Comparison of ENCODE assay signal across 8 cellular contexts in the genomic region with DNA sequence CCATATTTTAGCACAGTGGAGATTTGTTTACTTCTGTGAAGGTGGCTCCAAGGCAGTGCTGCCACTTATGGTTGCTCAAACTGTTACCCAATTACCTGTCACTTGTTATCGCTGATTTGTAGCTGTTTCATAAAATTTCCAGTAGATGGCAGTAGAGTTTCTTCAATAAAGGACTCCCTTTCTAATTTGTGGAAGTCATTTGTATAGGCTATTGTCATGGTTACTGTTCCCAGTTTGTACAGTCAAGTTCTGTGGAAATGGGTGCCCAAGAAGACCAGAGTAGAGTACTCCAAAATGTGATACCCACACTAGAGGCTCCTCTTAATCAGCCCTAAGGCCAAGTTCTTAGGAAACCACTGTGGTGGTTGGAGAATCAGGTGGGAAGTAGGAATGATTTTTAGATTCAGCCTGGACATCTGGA.
DNase-seq lines count a peak whose midpoint lies in the region; ATAC-seq and TF ChIP-seq lines count a peak whose summit lies in the region.

No MANE protein-coding gene starts in this region.

- intact Hi-C loops in testis (cut with DNase I; ENCODE audit: low total_unique reads), result no loop called here

- ATAC-seq in GM21360 (IDR thresholded peaks at IDR 0.05; ENCODE audit: unreplicated experiment), result peak; percentile 83

- H3K27ac ChIP-seq in brain microvascular endothelial cell, result no peak overlapping the region
- no peak overlapping the region for H3K27ac ChIP-seq in testis

- DNase-seq in DMS114 treated with DMSO at 0.1 percent for 48 hours (lab: John Stamatoyannopoulos, UW; ENCODE audit: unreplicated experiment) (peak; percentile 77), HT1080 (ENCODE audit: low read depth) (peak; percentile 69), NCI-H82 treated with DMSO at 0.1 percent for 48 hours (lab: John Stamatoyannopoulos, UW; ENCODE audit: unreplicated experiment) (peak; percentile 80), brain microvascular endothelial cell (peak; percentile 47), iris pigment epithelial cell (ENCODE audit: low read depth) (peak; percentile 73), testis (no peak), MG63 (no peak)

- TF ChIP-seq POLR2A in testis (IDR thresholded peaks at IDR 0.05), result no peak

- WGBS in testis, 2 donors, result 11 to 26% methylated on average over 1 of the region's 1 CpG

- no peaks in the 10 kb centered on the region for H3K4me1 ChIP-seq in testis

- H3K9me3 ChIP-seq in testis (no peaks in the 10 kb centered on the region), MG63 (no peaks in the 10 kb centered on the region)

- H3K27me3 ChIP-seq in brain microvascular endothelial cell (replicated peaks), result no peaks in the 10 kb centered on the region
- H3K27me3 ChIP-seq in testis, result no peaks in the 10 kb centered on the region
- no peaks in the 10 kb centered on the region for H3K27me3 ChIP-seq in MG63

- TF ChIP-seq CTCF in brain microvascular endothelial cell (IDR thresholded peaks at IDR 0.05; ENCODE audit: low read depth, low read length, missing control alignments), result peak; percentile 58
- TF ChIP-seq CTCF in testis (IDR thresholded peaks at IDR 0.05), result peak; percentile 48 to 54 (median 51)

- H3K36me3 ChIP-seq in brain microvascular endothelial cell (replicated peaks) (no peaks in the 10 kb centered on the region), testis (ENCODE audit: low read depth, missing control alignments) (no peaks in the 10 kb centered on the region), MG63 (no peaks in the 10 kb centered on the region)

- in situ Hi-C loops in brain microvascular endothelial cell (cut with HindIII; ENCODE audit: low pct_ligation_motif_present, low sequenced_read_pairs), result no loop called here

- H3K4me3 ChIP-seq in brain microvascular endothelial cell (ENCODE audit: low read depth, low read length) (no peak overlapping the region), testis (no peak overlapping the region), MG63 (no peak overlapping the region)

Comparison
In these comparisons a context has a peak if more than half of its experiments do, and no peak if none do; other contexts are left out.
1. DNase-seq: peak in DMS114 treated with DMSO at 0.1 percent for 48 hours (single experiment), HT1080 (single experiment), NCI-H82 treated with DMSO at 0.1 percent for 48 hours (single experiment), brain microvascular endothelial cell (single experiment) and iris pigment epithelial cell (single experiment); none in testis (single experiment) and MG63 (single experiment).